Comparison of ENCODE assay signal across 1 cellular context in genomic region chr2:172446524-172447063, GRCh38.
TF ChIP-seq lines count a peak whose summit lies in the region.

No MANE protein-coding gene starts in this region.

TF ChIP-seq in HepG2, 621 proteins besides CTCF, POLR2A, EP300 and RAD21:
- no peak for TF ChIP-seq KDM1A (CRISPR knock-in tag; IDR thresholded peaks at IDR 0.05)
- TF ChIP-seq ZNF510 (CRISPR knock-in tag; IDR thresholded peaks at IDR 0.05; ENCODE audit: low read depth) = no peak
- TF ChIP-seq HOXA7 (CRISPR knock-in tag; IDR thresholded peaks at IDR 0.05) = no peak
- TF ChIP-seq, protein P1, sequence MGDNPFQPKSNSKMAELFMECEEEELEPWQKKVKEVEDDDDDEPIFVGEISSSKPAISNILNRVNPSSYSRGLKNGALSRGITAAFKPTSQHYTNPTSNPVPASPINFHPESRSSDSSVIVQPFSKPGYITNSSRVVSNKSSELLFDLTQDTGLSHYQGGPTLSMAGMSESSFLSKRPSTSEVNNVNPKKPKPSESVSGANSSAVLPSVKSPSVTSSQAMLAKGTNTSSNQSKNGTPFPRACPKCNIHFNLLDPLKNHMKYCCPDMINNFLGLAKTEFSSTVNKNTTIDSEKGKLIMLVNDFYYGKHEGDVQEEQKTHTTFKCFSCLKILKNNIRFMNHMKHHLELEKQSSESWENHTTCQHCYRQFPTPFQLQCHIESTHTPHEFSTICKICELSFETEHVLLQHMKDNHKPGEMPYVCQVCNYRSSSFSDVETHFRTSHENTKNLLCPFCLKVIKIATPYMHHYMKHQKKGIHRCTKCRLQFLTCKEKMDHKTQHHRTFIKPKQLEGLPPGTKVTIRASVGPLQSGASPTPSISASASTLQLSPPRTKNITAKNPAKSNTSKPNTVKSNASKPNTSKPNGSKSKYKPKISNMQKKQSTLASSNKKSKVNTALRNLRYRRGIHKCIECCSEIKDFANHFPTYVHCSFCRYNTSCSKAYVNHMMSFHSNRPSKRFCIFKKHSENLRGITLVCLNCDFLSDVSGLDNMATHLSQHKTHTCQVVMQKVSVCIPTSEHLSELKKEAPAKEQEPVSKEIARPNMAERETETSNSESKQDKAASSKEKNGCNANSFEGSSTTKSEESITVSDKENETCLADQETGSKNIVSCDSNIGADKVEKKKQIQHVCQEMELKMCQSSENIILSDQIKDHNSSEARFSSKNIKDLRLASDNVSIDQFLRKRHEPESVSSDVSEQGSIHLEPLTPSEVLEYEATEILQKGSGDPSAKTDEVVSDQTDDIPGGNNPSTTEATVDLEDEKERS (CRISPR knock-in tag; IDR thresholded peaks at IDR 0.05) = no peak
- no peak for TF ChIP-seq ELF1 (CRISPR knock-in tag; IDR thresholded peaks at IDR 0.05)
- peak; percentile 36; the same call in 1 of the 2 replicates for TF ChIP-seq MAFF (IDR thresholded peaks at IDR 0.05; ENCODE audit: low read depth, low read length)
- no peak for TF ChIP-seq NR0B2 (CRISPR knock-in tag; IDR thresholded peaks at IDR 0.05)
- peak; percentile 60 to 71 for TF ChIP-seq MAFK (conservative IDR thresholded peaks at IDR 0.05 in 1 of 2, IDR thresholded peaks at IDR 0.05 in 1 of 2; ENCODE audit: low read length in 2 of 2)
- TF ChIP-seq, protein P2, sequence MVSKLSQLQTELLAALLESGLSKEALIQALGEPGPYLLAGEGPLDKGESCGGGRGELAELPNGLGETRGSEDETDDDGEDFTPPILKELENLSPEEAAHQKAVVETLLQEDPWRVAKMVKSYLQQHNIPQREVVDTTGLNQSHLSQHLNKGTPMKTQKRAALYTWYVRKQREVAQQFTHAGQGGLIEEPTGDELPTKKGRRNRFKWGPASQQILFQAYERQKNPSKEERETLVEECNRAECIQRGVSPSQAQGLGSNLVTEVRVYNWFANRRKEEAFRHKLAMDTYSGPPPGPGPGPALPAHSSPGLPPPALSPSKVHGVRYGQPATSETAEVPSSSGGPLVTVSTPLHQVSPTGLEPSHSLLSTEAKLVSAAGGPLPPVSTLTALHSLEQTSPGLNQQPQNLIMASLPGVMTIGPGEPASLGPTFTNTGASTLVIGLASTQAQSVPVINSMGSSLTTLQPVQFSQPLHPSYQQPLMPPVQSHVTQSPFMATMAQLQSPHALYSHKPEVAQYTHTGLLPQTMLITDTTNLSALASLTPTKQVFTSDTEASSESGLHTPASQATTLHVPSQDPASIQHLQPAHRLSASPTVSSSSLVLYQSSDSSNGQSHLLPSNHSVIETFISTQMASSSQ (IDR thresholded peaks at IDR 0.05; ENCODE audit: low read depth) = no peak
- TF ChIP-seq, protein P2 (CRISPR knock-in tag; IDR thresholded peaks at IDR 0.05; ENCODE audit: borderline replicate concordance) = no peak
- TF ChIP-seq TFE3 (CRISPR knock-in tag; IDR thresholded peaks at IDR 0.05) = no peak
- TF ChIP-seq YEATS4 (CRISPR knock-in tag; IDR thresholded peaks at IDR 0.05; ENCODE audit: borderline replicate concordance) = no peak
- no peak for TF ChIP-seq ZNF430 (CRISPR knock-in tag; IDR thresholded peaks at IDR 0.05)
- TF ChIP-seq RCOR2 (CRISPR knock-in tag; IDR thresholded peaks at IDR 0.05) = no peak
- TF ChIP-seq, protein P3, sequence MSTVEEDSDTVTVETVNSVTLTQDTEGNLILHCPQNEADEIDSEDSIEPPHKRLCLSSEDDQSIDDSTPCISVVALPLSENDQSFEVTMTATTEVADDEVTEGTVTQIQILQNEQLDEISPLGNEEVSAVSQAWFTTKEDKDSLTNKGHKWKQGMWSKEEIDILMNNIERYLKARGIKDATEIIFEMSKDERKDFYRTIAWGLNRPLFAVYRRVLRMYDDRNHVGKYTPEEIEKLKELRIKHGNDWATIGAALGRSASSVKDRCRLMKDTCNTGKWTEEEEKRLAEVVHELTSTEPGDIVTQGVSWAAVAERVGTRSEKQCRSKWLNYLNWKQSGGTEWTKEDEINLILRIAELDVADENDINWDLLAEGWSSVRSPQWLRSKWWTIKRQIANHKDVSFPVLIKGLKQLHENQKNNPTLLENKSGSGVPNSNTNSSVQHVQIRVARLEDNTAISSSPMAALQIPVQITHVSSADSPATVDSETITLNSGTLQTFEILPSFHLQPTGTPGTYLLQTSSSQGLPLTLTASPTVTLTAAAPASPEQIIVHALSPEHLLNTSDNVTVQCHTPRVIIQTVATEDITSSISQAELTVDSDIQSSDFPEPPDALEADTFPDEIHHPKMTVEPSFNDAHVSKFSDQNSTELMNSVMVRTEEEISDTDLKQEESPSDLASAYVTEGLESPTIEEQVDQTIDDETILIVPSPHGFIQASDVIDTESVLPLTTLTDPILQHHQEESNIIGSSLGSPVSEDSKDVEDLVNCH (CRISPR knock-in tag; IDR thresholded peaks at IDR 0.05) = no peak
- no peak for TF ChIP-seq ZNF639 (CRISPR knock-in tag; conservative IDR thresholded peaks at IDR 0.05)
- no peak for TF ChIP-seq NPAS2 (CRISPR knock-in tag; IDR thresholded peaks at IDR 0.05; ENCODE audit: borderline replicate concordance)
- no peak for TF ChIP-seq ZFP90 (CRISPR knock-in tag; IDR thresholded peaks at IDR 0.05; ENCODE audit: borderline replicate concordance)
